In genomic region chr20:17042122-17042521, GRCh38 we compare ENCODE assay signal across 37 cellular contexts.
A peak's percentile ranks its signal among the peaks of the same experiment; 100 is the strongest.
DNase-seq lines count a peak whose midpoint lies in the region; ATAC-seq, FAIRE-seq and TF ChIP-seq lines count a peak whose summit lies in the region.
"Had no signal": no experiment of that assay in that cellular context is flagged by ENCODE, and none has a peak within 500 bp of the region (broad histone marks: within the 10 kb centered on the region; RNA-seq: fewer than 3 reads in every experiment).

No MANE protein-coding gene starts in this region.

- H3K4me3 Mint-ChIP-seq in activated T-helper 17 cell treated with anti-CD3 and anti-CD28 coated beads, Interleukin-2, amount 50 U/mL, for 72 hours: no peak overlapping the region
- H3K4me3 Mint-ChIP-seq: B cell; CD14-positive monocyte; CD4-positive, alpha-beta memory T cell; CD4-positive, alpha-beta T cell; CD4-positive, CD25-positive, alpha-beta regulatory T cell; CD8-positive, alpha-beta memory T cell; CD8-positive, alpha-beta T cell had no signal

- TF ChIP-seq EP300 in HepG2 (IDR thresholded peaks at IDR 0.05; ENCODE audit: low read depth in 2 of 2, low read length in 2 of 2): no peak
- no peak for TF ChIP-seq EP300 in HepG2 (CRISPR knock-in tag; IDR thresholded peaks at IDR 0.05; ENCODE audit: borderline replicate concordance)

- DNase-seq in HepG2 (ENCODE audit: low spot score) (no peak), right lobe of liver (no peak), IMR-90 (no peak), neuronal stem cell (ENCODE audit: low spot score) (no peak), thyroid gland (no peak), NCI-H510A treated with DMSO at 0.1 percent for 48 hours (lab: John Stamatoyannopoulos, UW) (no peak)
- DNase-seq: 8988T; ACHN; AML-193; BE2C; C1 segment of cervical spinal cord; Caco-2; Calu3; CD4-positive, alpha-beta memory T cell; CD4-positive, alpha-beta T cell; CD4-positive, CD25-positive, alpha-beta regulatory T cell; CD8-positive, alpha-beta memory T cell; CD8-positive, alpha-beta T cell; COR-L47; DMS 273 treated with DMSO at 0.1 percent for 48 hours; DMS153; DMS53; DMS79; DMS79 treated with DMSO at 0.1 percent for 48 hours; DND-41; EL had no signal

- H3K27ac ChIP-seq in HepG2 (ENCODE audit: extremely low read length, insufficient read depth, low read length) (no peak overlapping the region), right lobe of liver (no peak overlapping the region), IMR-90 (ENCODE audit: insufficient read depth, low read length) (no peak overlapping the region; the same call in 1 of the 2 replicates), neuronal stem cell (replicated peaks; ENCODE audit: low read length) (no peak overlapping the region), thyroid gland (peak overlapping the region; percentile 65 to 82 (median 78))
- H3K27ac ChIP-seq: 22Rv1; A549; BLaER1; BLaER1 treated with 17β-estradiol and CSF1 and Interleukin-3, amounts not matched to agents 10 nM and 100 nM; C4-2B had no signal

- H3K27me3 Mint-ChIP-seq in activated T-helper 17 cell treated with anti-CD3 and anti-CD28 coated beads, Interleukin-2, amount 50 U/mL, for 72 hours: peaks cover 6% of the 10 kb centered on the region
- H3K27me3 Mint-ChIP-seq: CD4-positive, alpha-beta memory T cell; CD4-positive, alpha-beta T cell; CD4-positive, CD25-positive, alpha-beta regulatory T cell; CD8-positive, alpha-beta memory T cell had no signal

- H3K4me1 ChIP-seq in HepG2 (ENCODE audit: insufficient read depth, low read length): no peaks in the 10 kb centered on the region
- H3K4me1 ChIP-seq in right lobe of liver: no peaks in the 10 kb centered on the region
- no peaks in the 10 kb centered on the region; the same call in 1 of the 2 replicates for H3K4me1 ChIP-seq in IMR-90 (ENCODE audit: control insufficient read depth, insufficient read depth, low read length)
- no peaks in the 10 kb centered on the region for H3K4me1 ChIP-seq in neuronal stem cell (ENCODE audit: control insufficient read depth in 2 of 2, insufficient read depth in 1 of 2, low read depth in 1 of 2, low read length in 2 of 2)
- H3K4me1 ChIP-seq in thyroid gland: peaks cover 14 to 36% of the 10 kb centered on the region in 2 donors
- H3K4me1 ChIP-seq: A549; BE2C; BLaER1; BLaER1 treated with 17β-estradiol and CSF1 and Interleukin-3, amounts not matched to agents 10 nM and 100 nM; Caco-2 had no signal

- no peak overlapping the region for H3K27ac Mint-ChIP-seq in activated T-helper 17 cell treated with anti-CD3 and anti-CD28 coated beads, Interleukin-2, amount 50 U/mL, for 72 hours
- H3K27ac Mint-ChIP-seq: B cell; CD14-positive monocyte; CD4-positive, alpha-beta memory T cell; CD4-positive, alpha-beta T cell; CD8-positive, alpha-beta memory T cell; CD8-positive, alpha-beta T cell had no signal

- H3K18ac ChIP-seq in IMR-90 (ENCODE audit: low read depth, low read length): peak overlapping the region; percentile 45; the same call in 1 of the 2 replicates
- H3K18ac ChIP-seq in neuronal stem cell (ENCODE audit: low read length): no peak overlapping the region

- no peaks in the 10 kb centered on the region for H3K79me2 ChIP-seq in HepG2 (ENCODE audit: insufficient read depth, low read length)

- H2BK5ac ChIP-seq in IMR-90 (ENCODE audit: low read depth, low read length, poor library complexity, severe bottlenecking) (no peak overlapping the region), neuronal stem cell (ENCODE audit: low read length) (no peak overlapping the region)

- intact Hi-C loops in HepG2 (cut with micrococcal nuclease; ENCODE audit: unreplicated experiment): no loop called here
- intact Hi-C loops in right lobe of liver (cut with DNase I): no loop called here
- intact Hi-C loops in IMR-90 (cut with micrococcal nuclease): no loop called here
- intact Hi-C loops in thyroid gland (cut with DNase I): no loop called here

- no peaks in the 10 kb centered on the region for H3K36me3 Mint-ChIP-seq in activated T-helper 17 cell treated with anti-CD3 and anti-CD28 coated beads, Interleukin-2, amount 50 U/mL, for 72 hours (ENCODE audit: low read depth)
- H3K36me3 Mint-ChIP-seq: CD14-positive monocyte; CD4-positive, alpha-beta memory T cell; CD4-positive, CD25-positive, alpha-beta regulatory T cell; CD8-positive, alpha-beta memory T cell; CD8-positive, alpha-beta T cell had no signal

- no peak overlapping the region for H3K14ac ChIP-seq in IMR-90 (replicated peaks; ENCODE audit: low read depth, low read length)
- H3K14ac ChIP-seq in neuronal stem cell (ENCODE audit: low read length): no peak overlapping the region

- H4K8ac ChIP-seq in IMR-90 (ENCODE audit: low read depth in 2 of 2, low read length in 2 of 2) (0 out of 4 replicates have a peak overlapping the region, but pooled peaks of 1 of the 2 experiments have one; percentile 54), neuronal stem cell (ENCODE audit: low read depth, low read length) (no peak overlapping the region)

- H3K4ac ChIP-seq in IMR-90 (ENCODE audit: low read depth, low read length) (no peak overlapping the region), neuronal stem cell (ENCODE audit: low read length) (no peak overlapping the region)

- no peak overlapping the region for H2AK5ac ChIP-seq in IMR-90 (ENCODE audit: low read depth, low read length)
- no peak overlapping the region for H2AK5ac ChIP-seq in neuronal stem cell (ENCODE audit: low read depth, low read length)

- H3K79me1 ChIP-seq in IMR-90 (ENCODE audit: low read depth in 1 of 2, low read length in 2 of 2) (no peaks in the 10 kb centered on the region), neuronal stem cell (ENCODE audit: low read depth, low read length) (no peaks in the 10 kb centered on the region)

- H2AFZ ChIP-seq in HepG2 (ENCODE audit: low read length) (no peak overlapping the region), IMR-90 (replicated peaks; ENCODE audit: low read length, poor library complexity) (no peak overlapping the region), neuronal stem cell (ENCODE audit: low read length) (no peak overlapping the region)

- no peak overlapping the region; the same call in 1 of the 2 replicates for H4K5ac ChIP-seq in IMR-90 (ENCODE audit: low read depth, low read length)

- H3K27me3 ChIP-seq in HepG2 (ENCODE audit: control insufficient read depth in 1 of 2, insufficient read depth in 2 of 2, low read length in 2 of 2) (no peaks in the 10 kb centered on the region), right lobe of liver (no peaks in the 10 kb centered on the region), IMR-90 (ENCODE audit: control insufficient read depth, insufficient read depth, low read length) (peaks cover 9% of the 10 kb centered on the region; the same call in 1 of the 2 replicates), neuronal stem cell (ENCODE audit: control insufficient read depth in 3 of 3, insufficient read depth in 3 of 3, low read depth in 1 of 3, low read length in 3 of 3) (no peaks in the 10 kb centered on the region), thyroid gland (no peaks in the 10 kb centered on the region)
- H3K27me3 ChIP-seq: BE2C; BLaER1; BLaER1 treated with 17β-estradiol and CSF1 and Interleukin-3, amounts not matched to agents 10 nM and 100 nM had no signal

- H3K9me3 Mint-ChIP-seq in activated T-helper 17 cell treated with anti-CD3 and anti-CD28 coated beads, Interleukin-2, amount 50 U/mL, for 72 hours: peaks cover 7% of the 10 kb centered on the region
- H3K9me3 Mint-ChIP-seq: CD4-positive, alpha-beta T cell; CD8-positive, alpha-beta T cell had no signal

- no peak for TF ChIP-seq CTCF in HepG2 (CRISPR knock-in tag; IDR thresholded peaks at IDR 0.05)
- TF ChIP-seq CTCF in right lobe of liver (IDR thresholded peaks at IDR 0.05): no peak
- no peak for TF ChIP-seq CTCF in IMR-90 (conservative IDR thresholded peaks at IDR 0.05; ENCODE audit: low read depth, low read length)
- no peak for TF ChIP-seq CTCF in thyroid gland (IDR thresholded peaks at IDR 0.05)

- no peaks in the 10 kb centered on the region for H3K9me1 ChIP-seq in IMR-90 (ENCODE audit: insufficient read depth, low read length)

- H2BK15ac ChIP-seq in IMR-90 (ENCODE audit: low read depth, low read length) (no peak overlapping the region), neuronal stem cell (ENCODE audit: low read length) (no peak overlapping the region)

- H2BK20ac ChIP-seq in IMR-90 (ENCODE audit: low read depth, low read length): no peak overlapping the region

- H4K91ac ChIP-seq in IMR-90 (ENCODE audit: insufficient read depth, low read depth, low read length) (no peak overlapping the region), neuronal stem cell (ENCODE audit: low read depth, low read length, poor library complexity) (no peak overlapping the region)

- no TSS peak for BruUV-seq in HepG2 (replicated peaks; lab: Mats Ljungman, UMichigan)
- no TSS peak for BruUV-seq in IMR-90 (replicated peaks; lab: Mats Ljungman, UMichigan)

- H3K9me3 ChIP-seq in HepG2 (ENCODE audit: low read length): no peaks in the 10 kb centered on the region
- no peaks in the 10 kb centered on the region for H3K9me3 ChIP-seq in right lobe of liver
- no peaks in the 10 kb centered on the region for H3K9me3 ChIP-seq in IMR-90 (ENCODE audit: control insufficient read depth, insufficient read depth, low read length)
- H3K9me3 ChIP-seq in neuronal stem cell (replicated peaks in 1 of 2; ENCODE audit: control insufficient read depth in 2 of 2, insufficient read depth in 1 of 2, low read depth in 1 of 2, low read length in 2 of 2): no peaks in the 10 kb centered on the region
- H3K9me3 ChIP-seq in thyroid gland: no peaks in the 10 kb centered on the region
- H3K9me3 ChIP-seq: A549; BE2C; BLaER1; BLaER1 treated with 17β-estradiol and CSF1 and Interleukin-3, amounts not matched to agents 10 nM and 100 nM; Caco-2 had no signal

- no peak for ATAC-seq in HepG2
- no peak for ATAC-seq in right lobe of liver
- ATAC-seq in IMR-90 (ENCODE audit: low read depth): no peak
- ATAC-seq in activated T-helper 17 cell treated with anti-CD3 and anti-CD28 coated beads, Interleukin-2, amount 50 U/mL, for 72 hours (replicated peaks): no peak
- ATAC-seq in HG03135 (IDR thresholded peaks at IDR 0.05; ENCODE audit: unreplicated experiment): no peak
- ATAC-seq: A549; CD8-positive, alpha-beta T cell had no signal

- H3K56ac ChIP-seq in IMR-90 (ENCODE audit: extremely low read depth, insufficient read depth, low read length): no peak overlapping the region

- H2BK120ac ChIP-seq in IMR-90 (ENCODE audit: low read depth, low read length) (no peak overlapping the region), neuronal stem cell (ENCODE audit: low read depth, low read length) (no peak overlapping the region)

- no peak for FAIRE-seq in HepG2 (lab: Jason Lieb, UNC)
- FAIRE-seq: A204.1, A549, D721Med had no signal

- H3K9ac ChIP-seq in HepG2 (ENCODE audit: insufficient read depth, low read depth, low read length) (no peak overlapping the region), IMR-90 (ENCODE audit: low read depth, low read length) (no peak overlapping the region), neuronal stem cell (ENCODE audit: low read depth, low read length, poor library complexity) (no peak overlapping the region)
- H3K9ac ChIP-seq: BLaER1; BLaER1 treated with 17β-estradiol and CSF1 and Interleukin-3, amounts not matched to agents 10 nM and 100 nM had no signal

- in situ Hi-C loops in HepG2 (cut with HindIII; ENCODE audit: extremely low pct_ligation_motif_present, low pct_unique_long_range_greater_than_20kb): no loop called here
- in situ Hi-C loops in IMR-90 (cut with MboI; ENCODE audit: low sequenced_read_pairs): no loop called here

- H3K36me3 ChIP-seq in HepG2 (replicated peaks in 1 of 2; ENCODE audit: control insufficient read depth in 1 of 2, insufficient read depth in 2 of 2, low read length in 2 of 2): no peaks in the 10 kb centered on the region
- no peaks in the 10 kb centered on the region for H3K36me3 ChIP-seq in right lobe of liver
- H3K36me3 ChIP-seq in IMR-90 (ENCODE audit: control insufficient read depth, insufficient read depth, low read length): no peaks in the 10 kb centered on the region
- H3K36me3 ChIP-seq in neuronal stem cell (replicated peaks in 1 of 2; ENCODE audit: control insufficient read depth in 2 of 2, insufficient read depth in 2 of 2, low read length in 2 of 2): no peaks in the 10 kb centered on the region
- H3K36me3 ChIP-seq in thyroid gland: no peaks in the 10 kb centered on the region
- H3K36me3 ChIP-seq: BE2C; BLaER1; BLaER1 treated with 17β-estradiol and CSF1 and Interleukin-3, amounts not matched to agents 10 nM and 100 nM had no signal

- dilution Hi-C loops in IMR-90 (cut with HindIII; ENCODE audit: low sequenced_read_pairs, unreplicated experiment): no loop called here

- H2AK9ac ChIP-seq in IMR-90 (replicated peaks; ENCODE audit: low read depth, low read length, poor library complexity): no peak overlapping the region

- H3K23ac ChIP-seq in IMR-90 (ENCODE audit: low read depth, low read length) (no peak overlapping the region), neuronal stem cell (ENCODE audit: low read depth, low read length, poor library complexity) (peak overlapping the region; percentile 20)

- TF ChIP-seq RAD21 in HepG2 (CRISPR knock-in tag; IDR thresholded peaks at IDR 0.05): no peak
- TF ChIP-seq RAD21 in IMR-90 (IDR thresholded peaks at IDR 0.05; ENCODE audit: low read length): no peak

- WGBS in HepG2 (ENCODE audit: low lambda C conversion rate): 9% methylated on average over 1 of the region's 1 CpG
- 11% methylated on average over 1 of the region's 1 CpG for WGBS in right lobe of liver (ENCODE audit: insufficient coverage, low coverage, low lambda C conversion rate, missing lambda C conversion rate)
- 50% methylated on average over 1 of the region's 1 CpG; no CpG with 5 or more reads in 1 of the 2 experiments for WGBS in IMR-90 (ENCODE audit: extremely low coverage in 2 of 2, insufficient read length in 1 of 2), 2 experiments
- no CpG with 5 or more reads among the region's 1 CpG for WGBS in neuronal stem cell (ENCODE audit: extremely low coverage in 2 of 2, insufficient read length in 2 of 2, insufficient replicate concordance in 1 of 2), 2 donors
- WGBS in thyroid gland, 2 donors: 87 to 97% methylated on average over 1 of the region's 1 CpG

- no peaks in the 10 kb centered on the region for H3K4me1 Mint-ChIP-seq in activated T-helper 17 cell treated with anti-CD3 and anti-CD28 coated beads, Interleukin-2, amount 50 U/mL, for 72 hours
- H3K4me1 Mint-ChIP-seq: B cell; CD14-positive monocyte; CD4-positive, alpha-beta memory T cell; CD4-positive, CD25-positive, alpha-beta regulatory T cell; CD8-positive, alpha-beta memory T cell had no signal

- H3K4me2 ChIP-seq in HepG2 (ENCODE audit: low read depth, low read length) (no peak overlapping the region), IMR-90 (ENCODE audit: low read depth, low read length) (no peak overlapping the region), neuronal stem cell (ENCODE audit: insufficient read depth, low read length, poor library complexity, severe bottlenecking) (no peak overlapping the region)
- H3K4me2 ChIP-seq: A549; BLaER1; BLaER1 treated with 17β-estradiol and CSF1 and Interleukin-3, amounts not matched to agents 10 nM and 100 nM had no signal

- H3K4me3 ChIP-seq in HepG2 (replicated peaks in 1 of 3; ENCODE audit: insufficient read depth in 1 of 3, low read depth in 2 of 3, low read length in 3 of 3) (no peak overlapping the region), right lobe of liver (no peak overlapping the region), IMR-90 (ENCODE audit: insufficient read depth, low read depth, low read length) (no peak overlapping the region), neuronal stem cell (ENCODE audit: low read length in 2 of 2) (no peak overlapping the region), thyroid gland (replicated peaks in 1 of 3) (no peak overlapping the region)
- H3K4me3 ChIP-seq: A549; BLaER1; BLaER1 treated with 17β-estradiol and CSF1 and Interleukin-3, amounts not matched to agents 10 nM and 100 nM had no signal

- TF ChIP-seq POLR2A in HepG2 (IDR thresholded peaks at IDR 0.05; ENCODE audit: insufficient read depth in 1 of 2, low read depth in 2 of 2, low read length in 2 of 2) (no peak), right lobe of liver (IDR thresholded peaks at IDR 0.05) (no peak), IMR-90 (IDR thresholded peaks at IDR 0.05; ENCODE audit: low read depth, low read length) (no peak), thyroid gland (IDR thresholded peaks at IDR 0.05) (no peak)

- no peak overlapping the region for H2BK12ac ChIP-seq in neuronal stem cell (ENCODE audit: low read length)

- H4K20me1 ChIP-seq in HepG2 (ENCODE audit: insufficient read depth, low read length) (no peaks in the 10 kb centered on the region), IMR-90 (ENCODE audit: insufficient read depth, low read length) (no peaks in the 10 kb centered on the region)
- H4K20me1 ChIP-seq: BLaER1; BLaER1 treated with 17β-estradiol and CSF1 and Interleukin-3, amounts not matched to agents 10 nM and 100 nM had no signal

- POLR2A ChIA-PET in HepG2 (lab: Yijun Ruan, JAX): no interaction called here
- POLR2A ChIA-PET in IMR-90 (lab: Charles Lee; ENCODE audit: unreplicated experiment): no interaction called here

- CTCF ChIA-PET in HepG2 (lab: Yijun Ruan, JAX; ENCODE audit: low intra/inter-chr PET ratio, low total read pairs): no interaction called here
- CTCF ChIA-PET in IMR-90 (lab: Yijun Ruan, JAX): no interaction called here

Comparison
In these comparisons a context has a peak if more than half of its experiments do, and no peak if none do; other contexts are left out.
1. H3K27ac ChIP-seq: peak in thyroid gland (3 of 3); none in HepG2 (single experiment), right lobe of liver (0 of 3), IMR-90 (single experiment) and neuronal stem cell (single experiment).